8 cellular contexts compared by ENCODE assay signal in genomic region chr5:36777105-36777757, GRCh38.
DNase-seq lines count a peak whose midpoint lies in the region; ATAC-seq and TF ChIP-seq lines count a peak whose summit lies in the region.

No MANE protein-coding gene starts in this region.

- H3K4me3 ChIP-seq in LNCaP clone FGC (ENCODE audit: low read depth, low read length) (no peak overlapping the region), brain microvascular endothelial cell (ENCODE audit: low read depth, low read length) (no peak overlapping the region), right lobe of liver (no peak overlapping the region)

- H3K4me1 ChIP-seq in right lobe of liver, result no peaks in the 10 kb centered on the region

- TF ChIP-seq POLR2A in right lobe of liver (IDR thresholded peaks at IDR 0.05), result no peak

- in situ Hi-C loops in brain microvascular endothelial cell (cut with HindIII; ENCODE audit: low pct_ligation_motif_present, low sequenced_read_pairs), result no loop called here

- peak; percentile 84 to 96 (median 93) for ATAC-seq in right lobe of liver
- no peak for ATAC-seq in activated naive CD4-positive, alpha-beta T cell treated with anti-CD3 and anti-CD28 coated beads, Interleukin-2, amount 50 U/mL, for 72 hours
- no peak for ATAC-seq in HG03045 (IDR thresholded peaks at IDR 0.05; ENCODE audit: unreplicated experiment)
- no peak for ATAC-seq in GM21515 (IDR thresholded peaks at IDR 0.05; ENCODE audit: unreplicated experiment)

- TF ChIP-seq CTCF in LNCaP clone FGC (IDR thresholded peaks at IDR 0.05; ENCODE audit: control insufficient read depth, extremely low read depth, insufficient read depth) (peak; percentile 74), brain microvascular endothelial cell (IDR thresholded peaks at IDR 0.05; ENCODE audit: low read depth, low read length, missing control alignments) (peak; percentile 69), right lobe of liver (IDR thresholded peaks at IDR 0.05) (peak; percentile 49 to 65 (median 58))

- H3K9me3 ChIP-seq in right lobe of liver, result no peaks in the 10 kb centered on the region

- H3K27me3 ChIP-seq in brain microvascular endothelial cell (replicated peaks) (no peaks in the 10 kb centered on the region), right lobe of liver (no peaks in the 10 kb centered on the region)

- no peak overlapping the region for H3K27ac Mint-ChIP-seq in activated naive CD4-positive, alpha-beta T cell treated with anti-CD3 and anti-CD28 coated beads, Interleukin-2, amount 50 U/mL, for 72 hours

- H3K36me3 ChIP-seq in brain microvascular endothelial cell (replicated peaks), result no peaks in the 10 kb centered on the region
- no peaks in the 10 kb centered on the region for H3K36me3 ChIP-seq in right lobe of liver

- 16% methylated on average over 5 of the region's 5 CpGs for WGBS in right lobe of liver (ENCODE audit: insufficient coverage, low coverage, low lambda C conversion rate, missing lambda C conversion rate)

- H3K36me3 Mint-ChIP-seq in activated naive CD4-positive, alpha-beta T cell treated with anti-CD3 and anti-CD28 coated beads, Interleukin-2, amount 50 U/mL, for 72 hours, result no peaks in the 10 kb centered on the region

- intact Hi-C loops in right lobe of liver (cut with DNase I), result no loop called here

- no peak overlapping the region for H3K27ac ChIP-seq in brain microvascular endothelial cell
- no peak overlapping the region for H3K27ac ChIP-seq in right lobe of liver

- DNase-seq in COR-L47 (lab: John Stamatoyannopoulos, UW) (peak; percentile 4), LNCaP clone FGC (ENCODE audit: low read depth) (peak; percentile 18), brain microvascular endothelial cell (peak; percentile 46), right lobe of liver (no peak)
- no peak for DNase-seq in activated CD4-positive, alpha-beta T cell treated with anti-CD3 and anti-CD28 coated beads, Interleukin-2, amount 50 U/mL, for 4 hours
- DNase-seq in activated naive CD4-positive, alpha-beta T cell treated with anti-CD3 and anti-CD28 coated beads, Interleukin-2, amount 50 U/mL, for 72 hours (ENCODE audit: low spot score in 2 of 2), result no peak

- H3K9me3 Mint-ChIP-seq in activated naive CD4-positive, alpha-beta T cell treated with anti-CD3 and anti-CD28 coated beads, Interleukin-2, amount 50 U/mL, for 72 hours, result no peaks in the 10 kb centered on the region

Comparison
In these comparisons a context has a peak if more than half of its experiments do, and no peak if none do; other contexts are left out.
1. DNase-seq: peak in COR-L47 (single experiment), LNCaP clone FGC (single experiment) and brain microvascular endothelial cell (single experiment); none in right lobe of liver (0 of 3), activated CD4-positive, alpha-beta T cell treated with anti-CD3 and anti-CD28 coated beads, Interleukin-2, amount 50 U/mL, for 4 hours (0 of 2) and activated naive CD4-positive, alpha-beta T cell treated with anti-CD3 and anti-CD28 coated beads, Interleukin-2, amount 50 U/mL, for 72 hours (0 of 2).
2. ATAC-seq: peak in right lobe of liver (4 of 4); none in activated naive CD4-positive, alpha-beta T cell treated with anti-CD3 and anti-CD28 coated beads, Interleukin-2, amount 50 U/mL, for 72 hours (0 of 2), HG03045 (single experiment) and GM21515 (single experiment).
3. Peak in every context shown above with its lines, with median percentiles within 50 percentile points of each other: CTCF ChIP-seq.